Comparison of ENCODE assay signal across 12 cellular contexts in genomic region chr7:131066635-131067034, GRCh38.
DNase-seq lines count a peak whose midpoint lies in the region; ATAC-seq and TF ChIP-seq lines count a peak whose summit lies in the region.
"Had no signal": no experiment of that assay in that cellular context is flagged by ENCODE, and none has a peak within 500 bp of the region (broad histone marks: within the 10 kb centered on the region; RNA-seq: fewer than 3 reads in every experiment).

No MANE protein-coding gene starts in this region.

- no peak for TF ChIP-seq POLR2A in uterus (IDR thresholded peaks at IDR 0.05)

- H3K9me3 ChIP-seq in left ventricle myocardium inferior (replicated peaks) (no peaks in the 10 kb centered on the region), uterus (no peaks in the 10 kb centered on the region)
- H3K9me3 ChIP-seq: heart left ventricle, lower lobe of right lung had no signal

- ATAC-seq in left cardiac atrium (no peak), left colon (peak; percentile 54), GM19452 (IDR thresholded peaks at IDR 0.05; ENCODE audit: unreplicated experiment) (no peak), GM21619 (IDR thresholded peaks at IDR 0.05; ENCODE audit: unreplicated experiment) (no peak), HG03139 (IDR thresholded peaks at IDR 0.05; ENCODE audit: unreplicated experiment) (no peak)

- intact Hi-C loops in left ventricle myocardium inferior (cut with micrococcal nuclease): no loop called here
- intact Hi-C loops in left cardiac atrium (cut with DNase I): loop anchor here (5.0 to 10.0 kb wide), 3 partner anchors 236 to 358 kb away; no protein-coding TSS in a partner anchor
- intact Hi-C loops in left colon (cut with DNase I, micrococcal nuclease): no loop called here
- intact Hi-C loops in uterus (cut with DNase I; ENCODE audit: low total_unique reads): no loop called here

- DNase-seq in left ventricle myocardium inferior (no peak), left cardiac atrium (no peak), amniotic epithelial cell (ENCODE audit: low read depth) (peak; percentile 85), left colon (no peak), uterus (no peak)
- DNase-seq: activated CD4-positive, alpha-beta T cell treated with anti-CD3 and anti-CD28 coated beads for 48 hours; activated naive CD8-positive, alpha-beta T cell treated with anti-CD3 and anti-CD28 coated beads, Interleukin-2, amount 10 ng/mL, durations not matched to agents 7 days and 5 days; heart left ventricle; lower lobe of right lung had no signal

- TF ChIP-seq CTCF in left ventricle myocardium inferior (IDR thresholded peaks at IDR 0.05; ENCODE audit: borderline replicate concordance) (no peak), uterus (IDR thresholded peaks at IDR 0.05) (no peak)

- H3K4me3 ChIP-seq in left ventricle myocardium inferior: no peak overlapping the region
- H3K4me3 ChIP-seq in uterus: no peak overlapping the region
- H3K4me3 ChIP-seq: heart left ventricle, lower lobe of right lung had no signal

- H3K27ac ChIP-seq in left ventricle myocardium inferior (replicated peaks): peak overlapping the region; percentile 42
- H3K27ac ChIP-seq in uterus: peak overlapping the region; percentile 1 to 36
- H3K27ac ChIP-seq: lower lobe of right lung had no signal

- H3K4me1 ChIP-seq in left ventricle myocardium inferior (peaks cover 64% of the 10 kb centered on the region), uterus (peaks cover 6 to 16% of the 10 kb centered on the region in 2 donors)

- H3K27me3 ChIP-seq in left ventricle myocardium inferior (ENCODE audit: low read depth): no peaks in the 10 kb centered on the region
- no peaks in the 10 kb centered on the region for H3K27me3 ChIP-seq in uterus
- H3K27me3 ChIP-seq: heart left ventricle had no signal

- H3K36me3 ChIP-seq in left ventricle myocardium inferior: no peaks in the 10 kb centered on the region
- no peaks in the 10 kb centered on the region for H3K36me3 ChIP-seq in uterus

Comparison
In these comparisons a context has a peak if more than half of its experiments do, and no peak if none do; other contexts are left out.
1. intact Hi-C loops: an anchor here in left cardiac atrium (5.0 to 10.0 kb wide); none called in left ventricle myocardium inferior, left colon and uterus.